20 cellular contexts compared by ENCODE assay signal in genomic region chr3:141421186-141421585, GRCh38. TPM values are rescaled to one million over a fixed set of nuclear protein-coding genes. Genes with fewer than 3 reads are reported as not detected.
DNase-seq lines count a peak whose midpoint lies in the region; ATAC-seq, FAIRE-seq and TF ChIP-seq lines count a peak whose summit lies in the region.
"Had no signal": no experiment of that assay in that cellular context is flagged by ENCODE, and none has a peak within 500 bp of the region (broad histone marks: within the 10 kb centered on the region; RNA-seq: fewer than 3 reads in every experiment).

No MANE protein-coding gene starts in this region.

- CTCF ChIA-PET in A549 (lab: Yijun Ruan, JAX) = interaction anchor here (0.7 to 3.4 kb wide), 12 partner anchors 10 to 116 kb away, joined by 3 to 11 read pairs (median 3); no protein-coding TSS in a partner anchor
- CTCF ChIA-PET in IMR-90 (lab: Yijun Ruan, JAX) = interaction anchor here (0.7 kb wide), 1 partner anchor 159 kb away, joined by 3 read pairs; no protein-coding TSS in a partner anchor
- CTCF ChIA-PET in WTC11 (lab: Charles Lee) = interaction anchor here (0.7 kb wide), 2 partner anchors 10 to 199 kb away, joined by 3 to 4 read pairs; no protein-coding TSS in a partner anchor

- peak overlapping the region; percentile 95 for H2BK120ac ChIP-seq in IMR-90 (ENCODE audit: low read depth, low read length)

- in situ Hi-C loops in IMR-90 (cut with MboI; ENCODE audit: low sequenced_read_pairs) = no loop called here

- peak overlapping the region; percentile 86 for H4K5ac ChIP-seq in IMR-90 (ENCODE audit: low read depth, low read length)

- no peak overlapping the region for H2AK9ac ChIP-seq in IMR-90 (replicated peaks; ENCODE audit: low read depth, low read length, poor library complexity)

- H3K27me3 Mint-ChIP-seq in central memory CD8-positive, alpha-beta T cell = no peaks in the 10 kb centered on the region
- H3K27me3 Mint-ChIP-seq in WTC11 (ENCODE audit: low read depth) = no peaks in the 10 kb centered on the region
- H3K27me3 Mint-ChIP-seq: activated naive CD8-positive, alpha-beta T cell treated with anti-CD3 and anti-CD28 coated beads, Interleukin-2, amount 10 ng/mL, durations not matched to agents 7 days and 5 days; naive B cell had no signal

- peak overlapping the region; percentile 8 for H3K4me3 Mint-ChIP-seq in central memory CD8-positive, alpha-beta T cell
- no peak overlapping the region for H3K4me3 Mint-ChIP-seq in WTC11
- H3K4me3 Mint-ChIP-seq: activated naive CD8-positive, alpha-beta T cell treated with anti-CD3 and anti-CD28 coated beads, Interleukin-2, amount 10 ng/mL, durations not matched to agents 7 days and 5 days; CD8-positive, alpha-beta T cell; naive B cell had no signal

- peak overlapping the region; percentile 82 for H3K14ac ChIP-seq in IMR-90 (replicated peaks; ENCODE audit: low read depth, low read length)

- DNase-seq in A549 (ENCODE audit: low read depth in 1 of 2, low spot score in 1 of 2) (peak in 1 of 2 experiments; percentile 29), IMR-90 (no peak), osteoblast (ENCODE audit: insufficient read length, low spot score, missing footprints) (no peak), NCI-H1436 treated with DMSO at 0.1 percent for 48 hours (lab: John Stamatoyannopoulos, UW) (no peak), WTC11 (ENCODE audit: low spot score) (no peak)
- no peak for DNase-seq in central memory CD8-positive, alpha-beta T cell (ENCODE audit: low spot score in 2 of 2)
- DNase-seq: activated naive CD8-positive, alpha-beta T cell treated with anti-CD3 and anti-CD28 coated beads, Interleukin-2, amount 10 ng/mL, durations not matched to agents 7 days and 5 days; CD8-positive, alpha-beta T cell; DMS79; esophagus squamous epithelium; H7; naive B cell; NCI-H1436; NCI-H82; ovary; stimulated activated CD4-positive, alpha-beta T cell treated with anti-CD3 and anti-CD28 coated beads, Interleukin-1b, Interleukin-23, amount 100 ng/mL, for 48 hours had no signal

- TF ChIP-seq POLR2A in A549 (IDR thresholded peaks at IDR 0.05; ENCODE audit: low read length) (no peak), IMR-90 (IDR thresholded peaks at IDR 0.05; ENCODE audit: low read depth, low read length) (no peak)

- intact Hi-C loops in IMR-90 (cut with micrococcal nuclease) = no loop called here

- H3K4me2 ChIP-seq in A549 (peak overlapping the region; percentile 14), IMR-90 (ENCODE audit: low read depth, low read length) (peak overlapping the region; percentile 21; the same call in 1 of the 2 replicates), osteoblast (ENCODE audit: insufficient read depth, low read length) (peak overlapping the region; percentile 20)

- H3K4me3 ChIP-seq in A549 (no peak overlapping the region), IMR-90 (ENCODE audit: insufficient read depth, low read depth, low read length) (no peak overlapping the region), osteoblast (ENCODE audit: insufficient read depth, low read length) (no peak overlapping the region)
- H3K4me3 ChIP-seq: esophagus squamous epithelium, ovary had no signal

- H4K20me1 ChIP-seq in IMR-90 (ENCODE audit: insufficient read depth, low read length) (no peaks in the 10 kb centered on the region), osteoblast (ENCODE audit: insufficient read depth, low read length) (no peaks in the 10 kb centered on the region)

- ATAC-seq in A549 (no peak), IMR-90 (ENCODE audit: low read depth) (no peak), GM21737 (IDR thresholded peaks at IDR 0.05; ENCODE audit: unreplicated experiment) (no peak), HG03565 (IDR thresholded peaks at IDR 0.05; ENCODE audit: unreplicated experiment) (no peak), WTC11 (no peak)
- ATAC-seq in central memory CD8-positive, alpha-beta T cell (replicated peaks; ENCODE audit: extremely low read depth, poor library complexity, severe bottlenecking) = no peak
- ATAC-seq: CD8-positive, alpha-beta T cell had no signal

- H3K27me3 ChIP-seq in IMR-90 (ENCODE audit: control insufficient read depth, insufficient read depth, low read length) (no peaks in the 10 kb centered on the region), osteoblast (ENCODE audit: insufficient read depth, low read length) (no peaks in the 10 kb centered on the region)
- H3K27me3 ChIP-seq: esophagus squamous epithelium, ovary had no signal

- no peak overlapping the region; the same call in 1 of the 2 replicates for H3K9ac ChIP-seq in IMR-90 (ENCODE audit: low read depth, low read length)

- 57% methylated on average over 2 of the region's 2 CpGs for WGBS in A549 (ENCODE audit: missing lambda C conversion rate)
- WGBS in IMR-90 (ENCODE audit: extremely low coverage in 2 of 2, insufficient read length in 1 of 2), 2 experiments = no CpG with 5 or more reads among the region's 2 CpGs

- TF ChIP-seq CTCF in A549 (IDR thresholded peaks at IDR 0.05) (no peak), IMR-90 (conservative IDR thresholded peaks at IDR 0.05; ENCODE audit: low read depth, low read length) (no peak), osteoblast (IDR thresholded peaks at IDR 0.05; ENCODE audit: extremely low read depth, low read depth, low read length) (no peak), WTC11 (IDR thresholded peaks at IDR 0.05) (no peak)

- peak overlapping the region; percentile 94; the same call in 1 of the 2 replicates for H3K18ac ChIP-seq in IMR-90 (ENCODE audit: low read depth, low read length)

- peak overlapping the region; percentile 56 for H3K27ac Mint-ChIP-seq in central memory CD8-positive, alpha-beta T cell (ENCODE audit: low read depth)
- H3K27ac Mint-ChIP-seq in WTC11 = no peak overlapping the region
- H3K27ac Mint-ChIP-seq: activated naive CD8-positive, alpha-beta T cell treated with anti-CD3 and anti-CD28 coated beads, Interleukin-2, amount 10 ng/mL, durations not matched to agents 7 days and 5 days; activated T-helper 2 cell treated with anti-CD3 and anti-CD28 coated beads, Interferon-gamma antibody, Interleukin-2, Interleukin-4, amounts not matched to agents 10 μg/mL and 5 μg/mL and 100 μg/mL, durations not matched to agents 14 hours and 24 hours and 36 hours; CD8-positive, alpha-beta T cell had no signal

- dilution Hi-C loops in IMR-90 (cut with HindIII; ENCODE audit: low sequenced_read_pairs, unreplicated experiment) = no loop called here

- peaks cover 93% of the 10 kb centered on the region for H3K79me2 ChIP-seq in osteoblast (ENCODE audit: insufficient read depth, low read length)

- no peak for FAIRE-seq in A549 (lab: Jason Lieb, UNC)
- FAIRE-seq: GM12892 had no signal

- no peaks in the 10 kb centered on the region for H3K9me3 Mint-ChIP-seq in central memory CD8-positive, alpha-beta T cell
- peaks cover 4% of the 10 kb centered on the region; the same call in 1 of the 2 replicates for H3K9me3 Mint-ChIP-seq in WTC11
- H3K9me3 Mint-ChIP-seq: CD8-positive, alpha-beta T cell had no signal

- peaks cover 79% of the 10 kb centered on the region for H3K4me1 Mint-ChIP-seq in central memory CD8-positive, alpha-beta T cell
- H3K4me1 Mint-ChIP-seq in WTC11 = peaks cover 8% of the 10 kb centered on the region

- peaks cover 43 to 85% of the 10 kb centered on the region in 2 experiments for H3K79me1 ChIP-seq in IMR-90 (ENCODE audit: low read depth in 1 of 2, low read length in 2 of 2)

- peaks cover 37% of the 10 kb centered on the region for H3K36me3 ChIP-seq in IMR-90 (ENCODE audit: control insufficient read depth, insufficient read depth, low read length)
- peaks cover 55% of the 10 kb centered on the region for H3K36me3 ChIP-seq in osteoblast (ENCODE audit: insufficient read depth, low read length)
- H3K36me3 ChIP-seq: ovary had no signal

- peak overlapping the region; percentile 42 for H3K56ac ChIP-seq in IMR-90 (ENCODE audit: extremely low read depth, insufficient read depth, low read length)

- peak overlapping the region; percentile 36; the same call in 2 of the 3 replicates for H2BK15ac ChIP-seq in IMR-90 (ENCODE audit: low read depth, low read length)

- peak overlapping the region; percentile 98 for H3K4ac ChIP-seq in IMR-90 (ENCODE audit: low read depth, low read length)

- H3K27ac ChIP-seq in A549 (peak overlapping the region; percentile 99 to 100), IMR-90 (ENCODE audit: insufficient read depth, low read length) (peak overlapping the region; percentile 74), osteoblast (ENCODE audit: low read depth, low read length) (peak overlapping the region; percentile 89)
- H3K27ac ChIP-seq: ovary had no signal

- peaks cover 28% of the 10 kb centered on the region for H3K9me1 ChIP-seq in IMR-90 (ENCODE audit: insufficient read depth, low read length)

- H3K36me3 Mint-ChIP-seq in central memory CD8-positive, alpha-beta T cell (ENCODE audit: insufficient read depth) = peaks cover 41% of the 10 kb centered on the region
- no peaks in the 10 kb centered on the region for H3K36me3 Mint-ChIP-seq in WTC11

- TF ChIP-seq RAD21 in A549 (conservative IDR thresholded peaks at IDR 0.05 in 1 of 2, IDR thresholded peaks at IDR 0.05 in 1 of 2) (no peak), IMR-90 (IDR thresholded peaks at IDR 0.05; ENCODE audit: low read length) (no peak)

- H2AFZ ChIP-seq in IMR-90 (replicated peaks; ENCODE audit: low read length, poor library complexity) = no peak overlapping the region
- H2AFZ ChIP-seq in osteoblast (ENCODE audit: low read length) = no peak overlapping the region

- POLR2A ChIA-PET in A549 (lab: Yijun Ruan, JAX) = interaction anchor here (0.8 to 1.5 kb wide), 2 partner anchors 8 to 110 kb away, joined by 3 to 5 read pairs; no protein-coding TSS in a partner anchor
- POLR2A ChIA-PET in IMR-90 (lab: Charles Lee; ENCODE audit: unreplicated experiment) = interaction anchor here (1.0 kb wide), 1 partner anchor 36 kb away, joined by 3 read pairs; no protein-coding TSS in a partner anchor
- POLR2A ChIA-PET in WTC11 (lab: Charles Lee) = no interaction called here

- BruUV-seq in IMR-90 (replicated peaks; lab: Mats Ljungman, UMichigan) = no TSS peak

- H3K4me1 ChIP-seq in A549 (peaks cover 67% of the 10 kb centered on the region), IMR-90 (ENCODE audit: control insufficient read depth, insufficient read depth, low read length) (peaks cover 21% of the 10 kb centered on the region), osteoblast (ENCODE audit: insufficient read depth, low read length) (peaks cover 26% of the 10 kb centered on the region)

- peak overlapping the region; percentile 65 to 86; a peak in 3 of 4 replicates for H4K8ac ChIP-seq in IMR-90 (ENCODE audit: low read depth in 2 of 2, low read length in 2 of 2)

- H2BK5ac ChIP-seq in IMR-90 (ENCODE audit: low read depth, low read length, poor library complexity, severe bottlenecking) = peak overlapping the region; percentile 98

- peak overlapping the region; percentile 88 for H2AK5ac ChIP-seq in IMR-90 (ENCODE audit: low read depth, low read length)

- no peak for TF ChIP-seq EP300 in A549 (IDR thresholded peaks at IDR 0.05)

- peak overlapping the region; percentile 89; the same call in 1 of the 2 replicates for H3K23ac ChIP-seq in IMR-90 (ENCODE audit: low read depth, low read length)

- H4K91ac ChIP-seq in IMR-90 (ENCODE audit: insufficient read depth, low read depth, low read length) = peak overlapping the region; percentile 95

- H3K9me3 ChIP-seq in A549 (peaks cover 6% of the 10 kb centered on the region; the same call in 2 of the 3 replicates), IMR-90 (ENCODE audit: control insufficient read depth, insufficient read depth, low read length) (no peaks in the 10 kb centered on the region), osteoblast (ENCODE audit: low read depth, low read length) (no peaks in the 10 kb centered on the region)
- H3K9me3 ChIP-seq: esophagus squamous epithelium, ovary had no signal

- peak overlapping the region; percentile 87 for H2BK20ac ChIP-seq in IMR-90 (ENCODE audit: low read depth, low read length)

RNA-seq across cellular contexts. Expression of gene ZBTB38, which starts 52.9 kb away (rescaled TPM):
- 110 and 141 TPM in 2 replicates for polyA plus RNA-seq in A549 (2011; rRNA removed)
- polyA plus RNA-seq in A549 (2012; cell fraction: cytosol; rRNA removed) = 17.2 and 20.9 TPM in 2 replicates
- 16.5 and 23.0 TPM in 2 replicates for polyA plus RNA-seq in A549 (2012; cell fraction: nucleus; rRNA removed)
- 70.5 to 80.7 TPM (median 72.0 TPM) in 3 replicates for polyA plus RNA-seq in A549 (2017; fragmentation: RNase III; extraction: RNeasy Plus Mini Kit Qiagen cat#74134 plus additional on column Dnase treatment)
- polyA minus RNA-seq in A549 (2011; rRNA and poly(A)+ RNA removed) = 205 and 220 TPM in 2 replicates
- 230 and 274 TPM in 2 replicates for total RNA-seq in IMR-90 (2012; rRNA removed)
- polyA plus RNA-seq in IMR-90 (2012; rRNA removed) = 44.9 and 45.1 TPM in 2 replicates
- 15.3 and 16.3 TPM in 2 replicates for polyA plus RNA-seq in IMR-90 (2012; cell fraction: cytosol; rRNA removed)
- 12.9 and 53.4 TPM in 2 replicates for polyA plus RNA-seq in IMR-90 (2012; cell fraction: nucleus; rRNA removed; ENCODE audit: low replicate concordance)
- total RNA-seq in osteoblast = 181 and 196 TPM in 2 replicates
- 10.5 to 12.3 TPM (median 11.6 TPM) in 3 replicates for total RNA-seq in WTC11 (2021)

Comparison
In these comparisons a context has a peak if more than half of its experiments do, and no peak if none do; other contexts are left out.
1. RNA of gene ZBTB38, which starts 52.9 kb away (total RNA-seq): 230 to 274 TPM in IMR-90 and 181 to 196 TPM in osteoblast; 10.5 to 12.3 TPM in WTC11; every median in the first group is over 10 times any median in the second.
2. Peak in every context shown above with its lines, with median percentiles within 50 percentile points of each other: H3K27ac ChIP-seq and H3K4me2 ChIP-seq.